Comparison of ENCODE assay signal across 7 cellular contexts in genomic region chr6:2221724-2222274, GRCh38. TPM values are rescaled to one million over a fixed set of nuclear protein-coding genes. Genes with fewer than 3 reads are reported as not detected.
A peak's percentile ranks its signal among the peaks of the same experiment; 100 is the strongest.
DNase-seq lines count a peak whose midpoint lies in the region; ATAC-seq and TF ChIP-seq lines count a peak whose summit lies in the region.

No MANE protein-coding gene starts in this region.

- TF ChIP-seq EP300 in neural cell (conservative IDR thresholded peaks at IDR 0.05; ENCODE audit: poor library complexity, severe bottlenecking), result no peak

- H3F3A ChIP-seq in neural cell (ENCODE audit: insufficient read depth, low read length, poor library complexity, severe bottlenecking), result no peaks in the 10 kb centered on the region

- H3K4me3 ChIP-seq in body of pancreas, result peak overlapping the region in 1 of 2 donors; percentile 23
- H3K4me3 ChIP-seq in neural cell (ENCODE audit: low read length), result peak overlapping the region; percentile 15

- DNase-seq in body of pancreas (no peak), AG20443 (ENCODE audit: low spot score) (no peak), head of caudate nucleus (no peak)
- DNase-seq in stimulated activated CD4-positive, alpha-beta T cell treated with anti-CD3 and anti-CD28 coated beads, Interleukin-15, amount 100 ng/mL, for 24 hours, result no peak

- H3K9ac ChIP-seq in neural cell (ENCODE audit: low read length), result peak overlapping the region; percentile 35

- no peaks in the 10 kb centered on the region for H3K79me2 ChIP-seq in neural cell (replicated peaks; ENCODE audit: insufficient read depth, low read length)

- H3K36me3 ChIP-seq in body of pancreas (replicated peaks in 1 of 2; ENCODE audit: insufficient read depth in 1 of 2, low read depth in 2 of 2) (no peaks in the 10 kb centered on the region), neural cell (ENCODE audit: insufficient read depth, low read length) (no peaks in the 10 kb centered on the region)

- H3K27me3 ChIP-seq in body of pancreas (no peaks in the 10 kb centered on the region), neural cell (ENCODE audit: insufficient read depth, low read depth, low read length) (no peaks in the 10 kb centered on the region)

- ATAC-seq in HG03521 (IDR thresholded peaks at IDR 0.05; ENCODE audit: unreplicated experiment) (peak; percentile 58), body of pancreas (no peak)

- TF ChIP-seq CTCF in body of pancreas (IDR thresholded peaks at IDR 0.05), result no peak
- no peak for TF ChIP-seq CTCF in neural cell (IDR thresholded peaks at IDR 0.05; ENCODE audit: poor library complexity, severe bottlenecking)

- H3K4me1 ChIP-seq in body of pancreas, result peaks cover 36% of the 10 kb centered on the region

- H3K9me2 ChIP-seq in neural cell (ENCODE audit: insufficient read depth, low read length), result no peaks in the 10 kb centered on the region

- no peaks in the 10 kb centered on the region for H4K20me1 ChIP-seq in neural cell (ENCODE audit: insufficient read depth)

- no peak overlapping the region for H2AFZ ChIP-seq in neural cell (ENCODE audit: low read depth, low read length)

- H3K9me3 ChIP-seq in body of pancreas (no peaks in the 10 kb centered on the region), neural cell (ENCODE audit: low read length) (no peaks in the 10 kb centered on the region)

- intact Hi-C loops in body of pancreas (cut with DNase I), result no loop called here
- intact Hi-C loops in head of caudate nucleus (cut with DNase I), result no loop called here

- TF ChIP-seq POLR2A in GM19193 (IDR thresholded peaks at IDR 0.05; ENCODE audit: extremely low read depth, insufficient read depth, insufficient read length) (peak; percentile 36), body of pancreas (IDR thresholded peaks at IDR 0.05) (no peak)

- peak overlapping the region; percentile 32 to 52 (median 43) for H3K27ac ChIP-seq in body of pancreas
- peak overlapping the region; percentile 10 for H3K27ac ChIP-seq in neural cell (ENCODE audit: low read length)

- WGBS in body of pancreas, 2 donors, result 6 to 7% methylated on average over 6 of the region's 6 CpGs

- no peak for TF ChIP-seq RAD21 in neural cell (conservative IDR thresholded peaks at IDR 0.05)

- H3K4me2 ChIP-seq in neural cell (ENCODE audit: low read length), result no peak overlapping the region

TF ChIP-seq in neural cell, 6 proteins besides CTCF, POLR2A, EP300 and RAD21:
- TF ChIP-seq REST (IDR thresholded peaks at IDR 0.05; ENCODE audit: borderline replicate concordance), result no peak
- no peak for TF ChIP-seq POLR2AphosphoS5 (IDR thresholded peaks at IDR 0.05)
- no peak for TF ChIP-seq MXI1 (conservative IDR thresholded peaks at IDR 0.05; ENCODE audit: poor library complexity, severe bottlenecking)
- no peak for TF ChIP-seq EZH2 (IDR thresholded peaks at IDR 0.05; ENCODE audit: borderline replicate concordance, insufficient read depth, low read length, poor library complexity, severe bottlenecking)
- TF ChIP-seq SMC3 (conservative IDR thresholded peaks at IDR 0.05; ENCODE audit: poor library complexity), result no peak
- TF ChIP-seq TAF1 (IDR thresholded peaks at IDR 0.05; ENCODE audit: low read depth), result no peak

RNA-seq across cellular contexts. Expression of gene GMDS, which starts 23.6 kb away (rescaled TPM):
- 10 to 100 TPM; 34.5 to 63.3 TPM for total RNA-seq in body of pancreas
- polyA plus RNA-seq in neural cell, result 5.1 and 11.4 TPM in 2 replicates
- 6.9 and 7.5 TPM in 2 replicates for polyA minus RNA-seq in neural cell
